1 cellular context compared by ENCODE assay signal in the genomic region with DNA sequence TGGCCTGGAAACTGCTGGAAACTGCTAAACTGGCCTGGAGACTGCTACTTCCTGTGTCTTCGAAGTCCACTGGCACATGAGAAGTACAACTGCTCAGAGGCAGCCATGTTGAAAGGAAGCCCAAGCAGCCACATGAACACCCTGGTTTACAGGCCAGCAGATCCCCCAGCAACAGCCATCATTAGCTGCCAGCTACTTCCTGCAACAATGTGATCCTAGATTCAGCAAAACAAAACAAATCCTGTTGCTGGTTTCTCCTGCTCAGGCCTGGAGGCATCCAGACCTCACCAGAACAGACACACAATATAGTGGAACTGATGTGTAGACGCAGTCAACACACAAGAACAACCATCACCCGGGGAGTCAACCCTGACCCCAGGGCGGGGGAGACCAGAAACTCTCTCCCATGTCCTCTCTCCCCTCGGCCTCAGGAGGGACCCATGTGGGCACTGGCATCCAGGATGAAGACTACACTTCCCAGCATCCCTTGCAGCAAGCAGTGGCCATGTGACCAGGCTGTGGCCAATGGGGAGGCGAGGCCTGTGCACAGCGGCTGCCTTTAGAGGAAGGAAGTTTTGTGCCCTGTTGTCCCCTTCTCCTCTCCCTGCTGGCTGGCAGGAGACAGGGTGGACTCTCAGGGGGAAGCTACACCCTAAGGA.
TF ChIP-seq lines count a peak whose summit lies in the region.

No MANE protein-coding gene starts in this region.

TF ChIP-seq in HepG2, 621 proteins besides CTCF, POLR2A, EP300 and RAD21 (continued from another document and continues in another):
- TF ChIP-seq, protein P1, sequence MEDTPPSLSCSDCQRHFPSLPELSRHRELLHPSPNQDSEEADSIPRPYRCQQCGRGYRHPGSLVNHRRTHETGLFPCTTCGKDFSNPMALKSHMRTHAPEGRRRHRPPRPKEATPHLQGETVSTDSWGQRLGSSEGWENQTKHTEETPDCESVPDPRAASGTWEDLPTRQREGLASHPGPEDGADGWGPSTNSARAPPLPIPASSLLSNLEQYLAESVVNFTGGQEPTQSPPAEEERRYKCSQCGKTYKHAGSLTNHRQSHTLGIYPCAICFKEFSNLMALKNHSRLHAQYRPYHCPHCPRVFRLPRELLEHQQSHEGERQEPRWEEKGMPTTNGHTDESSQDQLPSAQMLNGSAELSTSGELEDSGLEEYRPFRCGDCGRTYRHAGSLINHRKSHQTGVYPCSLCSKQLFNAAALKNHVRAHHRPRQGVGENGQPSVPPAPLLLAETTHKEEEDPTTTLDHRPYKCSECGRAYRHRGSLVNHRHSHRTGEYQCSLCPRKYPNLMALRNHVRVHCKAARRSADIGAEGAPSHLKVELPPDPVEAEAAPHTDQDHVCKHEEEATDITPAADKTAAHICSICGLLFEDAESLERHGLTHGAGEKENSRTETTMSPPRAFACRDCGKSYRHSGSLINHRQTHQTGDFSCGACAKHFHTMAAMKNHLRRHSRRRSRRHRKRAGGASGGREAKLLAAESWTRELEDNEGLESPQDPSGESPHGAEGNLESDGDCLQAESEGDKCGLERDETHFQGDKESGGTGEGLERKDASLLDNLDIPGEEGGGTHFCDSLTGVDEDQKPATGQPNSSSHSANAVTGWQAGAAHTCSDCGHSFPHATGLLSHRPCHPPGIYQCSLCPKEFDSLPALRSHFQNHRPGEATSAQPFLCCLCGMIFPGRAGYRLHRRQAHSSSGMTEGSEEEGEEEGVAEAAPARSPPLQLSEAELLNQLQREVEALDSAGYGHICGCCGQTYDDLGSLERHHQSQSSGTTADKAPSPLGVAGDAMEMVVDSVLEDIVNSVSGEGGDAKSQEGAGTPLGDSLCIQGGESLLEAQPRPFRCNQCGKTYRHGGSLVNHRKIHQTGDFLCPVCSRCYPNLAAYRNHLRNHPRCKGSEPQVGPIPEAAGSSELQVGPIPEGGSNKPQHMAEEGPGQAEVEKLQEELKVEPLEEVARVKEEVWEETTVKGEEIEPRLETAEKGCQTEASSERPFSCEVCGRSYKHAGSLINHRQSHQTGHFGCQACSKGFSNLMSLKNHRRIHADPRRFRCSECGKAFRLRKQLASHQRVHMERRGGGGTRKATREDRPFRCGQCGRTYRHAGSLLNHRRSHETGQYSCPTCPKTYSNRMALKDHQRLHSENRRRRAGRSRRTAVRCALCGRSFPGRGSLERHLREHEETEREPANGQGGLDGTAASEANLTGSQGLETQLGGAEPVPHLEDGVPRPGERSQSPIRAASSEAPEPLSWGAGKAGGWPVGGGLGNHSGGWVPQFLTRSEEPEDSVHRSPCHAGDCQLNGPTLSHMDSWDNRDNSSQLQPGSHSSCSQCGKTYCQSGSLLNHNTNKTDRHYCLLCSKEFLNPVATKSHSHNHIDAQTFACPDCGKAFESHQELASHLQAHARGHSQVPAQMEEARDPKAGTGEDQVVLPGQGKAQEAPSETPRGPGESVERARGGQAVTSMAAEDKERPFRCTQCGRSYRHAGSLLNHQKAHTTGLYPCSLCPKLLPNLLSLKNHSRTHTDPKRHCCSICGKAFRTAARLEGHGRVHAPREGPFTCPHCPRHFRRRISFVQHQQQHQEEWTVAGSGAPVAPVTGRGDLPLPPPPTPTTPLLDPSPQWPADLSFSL (CRISPR knock-in tag; IDR thresholded peaks at IDR 0.05) = no peak
- TF ChIP-seq NRL (CRISPR knock-in tag; IDR thresholded peaks at IDR 0.05; ENCODE audit: borderline replicate concordance) (0 out of 2 replicates have a peak, but pooled peaks have one; percentile 67), NR3C1 (CRISPR knock-in tag; IDR thresholded peaks at IDR 0.05) (no peak), ZNF143 (CRISPR knock-in tag; IDR thresholded peaks at IDR 0.05) (peak; percentile 91), NFYB (CRISPR knock-in tag; IDR thresholded peaks at IDR 0.05) (peak; percentile 89), ZFP90 (CRISPR knock-in tag; IDR thresholded peaks at IDR 0.05; ENCODE audit: borderline replicate concordance) (no peak), PCBP1 (IDR thresholded peaks at IDR 0.05; ENCODE audit: borderline replicate concordance, low read depth, low read length) (no peak), SP4 (CRISPR knock-in tag; IDR thresholded peaks at IDR 0.05) (no peak), CEBPB (IDR thresholded peaks at IDR 0.05; ENCODE audit: borderline replicate concordance, low read depth, low read length) (no peak), TBX2 (CRISPR knock-in tag; IDR thresholded peaks at IDR 0.05; ENCODE audit: borderline replicate concordance) (no peak), ZFY (CRISPR knock-in tag; IDR thresholded peaks at IDR 0.05) (peak; percentile 68), ZNF510 (CRISPR knock-in tag; IDR thresholded peaks at IDR 0.05; ENCODE audit: low read depth) (no peak), GABPA (IDR thresholded peaks at IDR 0.05; ENCODE audit: low read depth, low read length) (0 out of 2 replicates have a peak, but pooled peaks have one; percentile 17), GABPA (CRISPR knock-in tag; IDR thresholded peaks at IDR 0.05; ENCODE audit: low read depth) (peak; percentile 85), RAD51 (IDR thresholded peaks at IDR 0.05; ENCODE audit: borderline replicate concordance) (peak; percentile 18; the same call in 1 of the 2 replicates), NFYC (CRISPR knock-in tag; IDR thresholded peaks at IDR 0.05) (peak; percentile 92), GTF3A (CRISPR knock-in tag; conservative IDR thresholded peaks at IDR 0.05) (no peak), TEAD3 (CRISPR knock-in tag; optimal IDR thresholded peaks at IDR 0.05; ENCODE audit: borderline replicate concordance) (peak; percentile 17), ZNF333 (CRISPR knock-in tag; IDR thresholded peaks at IDR 0.05; ENCODE audit: borderline replicate concordance) (no peak), ZNF317 (CRISPR knock-in tag; IDR thresholded peaks at IDR 0.05) (no peak)
- TF ChIP-seq, protein P2, sequence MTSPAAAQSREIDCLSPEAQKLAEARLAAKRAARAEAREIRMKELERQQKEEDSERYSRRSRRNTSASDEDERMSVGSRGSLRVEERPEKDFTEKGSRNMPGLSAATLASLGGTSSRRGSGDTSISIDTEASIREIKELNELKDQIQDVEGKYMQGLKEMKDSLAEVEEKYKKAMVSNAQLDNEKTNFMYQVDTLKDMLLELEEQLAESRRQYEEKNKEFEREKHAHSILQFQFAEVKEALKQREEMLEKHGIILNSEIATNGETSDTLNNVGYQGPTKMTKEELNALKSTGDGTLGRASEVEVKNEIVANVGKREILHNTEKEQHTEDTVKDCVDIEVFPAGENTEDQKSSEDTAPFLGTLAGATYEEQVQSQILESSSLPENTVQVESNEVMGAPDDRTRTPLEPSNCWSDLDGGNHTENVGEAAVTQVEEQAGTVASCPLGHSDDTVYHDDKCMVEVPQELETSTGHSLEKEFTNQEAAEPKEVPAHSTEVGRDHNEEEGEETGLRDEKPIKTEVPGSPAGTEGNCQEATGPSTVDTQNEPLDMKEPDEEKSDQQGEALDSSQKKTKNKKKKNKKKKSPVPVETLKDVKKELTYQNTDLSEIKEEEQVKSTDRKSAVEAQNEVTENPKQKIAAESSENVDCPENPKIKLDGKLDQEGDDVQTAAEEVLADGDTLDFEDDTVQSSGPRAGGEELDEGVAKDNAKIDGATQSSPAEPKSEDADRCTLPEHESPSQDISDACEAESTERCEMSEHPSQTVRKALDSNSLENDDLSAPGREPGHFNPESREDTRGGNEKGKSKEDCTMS (CRISPR knock-in tag; conservative IDR thresholded peaks at IDR 0.05) = no peak
- TF ChIP-seq, protein P3, sequence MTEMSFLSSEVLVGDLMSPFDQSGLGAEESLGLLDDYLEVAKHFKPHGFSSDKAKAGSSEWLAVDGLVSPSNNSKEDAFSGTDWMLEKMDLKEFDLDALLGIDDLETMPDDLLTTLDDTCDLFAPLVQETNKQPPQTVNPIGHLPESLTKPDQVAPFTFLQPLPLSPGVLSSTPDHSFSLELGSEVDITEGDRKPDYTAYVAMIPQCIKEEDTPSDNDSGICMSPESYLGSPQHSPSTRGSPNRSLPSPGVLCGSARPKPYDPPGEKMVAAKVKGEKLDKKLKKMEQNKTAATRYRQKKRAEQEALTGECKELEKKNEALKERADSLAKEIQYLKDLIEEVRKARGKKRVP (CRISPR knock-in tag; IDR thresholded peaks at IDR 0.05) = no peak
- TF ChIP-seq, protein P4, sequence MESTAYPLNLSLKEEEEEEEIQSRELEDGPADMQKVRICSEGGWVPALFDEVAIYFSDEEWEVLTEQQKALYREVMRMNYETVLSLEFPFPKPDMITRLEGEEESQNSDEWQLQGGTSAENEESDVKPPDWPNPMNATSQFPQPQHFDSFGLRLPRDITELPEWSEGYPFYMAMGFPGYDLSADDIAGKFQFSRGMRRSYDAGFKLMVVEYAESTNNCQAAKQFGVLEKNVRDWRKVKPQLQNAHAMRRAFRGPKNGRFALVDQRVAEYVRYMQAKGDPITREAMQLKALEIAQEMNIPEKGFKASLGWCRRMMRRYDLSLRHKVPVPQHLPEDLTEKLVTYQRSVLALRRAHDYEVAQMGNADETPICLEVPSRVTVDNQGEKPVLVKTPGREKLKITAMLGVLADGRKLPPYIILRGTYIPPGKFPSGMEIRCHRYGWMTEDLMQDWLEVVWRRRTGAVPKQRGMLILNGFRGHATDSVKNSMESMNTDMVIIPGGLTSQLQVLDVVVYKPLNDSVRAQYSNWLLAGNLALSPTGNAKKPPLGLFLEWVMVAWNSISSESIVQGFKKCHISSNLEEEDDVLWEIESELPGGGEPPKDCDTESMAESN (CRISPR knock-in tag; conservative IDR thresholded peaks at IDR 0.05) = no peak
- TF ChIP-seq, protein P5, sequence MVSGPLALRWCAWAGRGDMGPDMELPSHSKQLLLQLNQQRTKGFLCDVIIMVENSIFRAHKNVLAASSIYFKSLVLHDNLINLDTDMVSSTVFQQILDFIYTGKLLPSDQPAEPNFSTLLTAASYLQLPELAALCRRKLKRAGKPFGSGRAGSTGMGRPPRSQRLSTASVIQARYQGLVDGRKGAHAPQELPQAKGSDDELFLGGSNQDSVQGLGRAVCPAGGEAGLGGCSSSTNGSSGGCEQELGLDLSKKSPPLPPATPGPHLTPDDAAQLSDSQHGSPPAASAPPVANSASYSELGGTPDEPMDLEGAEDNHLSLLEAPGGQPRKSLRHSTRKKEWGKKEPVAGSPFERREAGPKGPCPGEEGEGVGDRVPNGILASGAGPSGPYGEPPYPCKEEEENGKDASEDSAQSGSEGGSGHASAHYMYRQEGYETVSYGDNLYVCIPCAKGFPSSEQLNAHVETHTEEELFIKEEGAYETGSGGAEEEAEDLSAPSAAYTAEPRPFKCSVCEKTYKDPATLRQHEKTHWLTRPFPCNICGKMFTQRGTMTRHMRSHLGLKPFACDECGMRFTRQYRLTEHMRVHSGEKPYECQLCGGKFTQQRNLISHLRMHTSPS (CRISPR knock-in tag; IDR thresholded peaks at IDR 0.05; ENCODE audit: low read depth) = no peak
- TF ChIP-seq, protein P6, sequence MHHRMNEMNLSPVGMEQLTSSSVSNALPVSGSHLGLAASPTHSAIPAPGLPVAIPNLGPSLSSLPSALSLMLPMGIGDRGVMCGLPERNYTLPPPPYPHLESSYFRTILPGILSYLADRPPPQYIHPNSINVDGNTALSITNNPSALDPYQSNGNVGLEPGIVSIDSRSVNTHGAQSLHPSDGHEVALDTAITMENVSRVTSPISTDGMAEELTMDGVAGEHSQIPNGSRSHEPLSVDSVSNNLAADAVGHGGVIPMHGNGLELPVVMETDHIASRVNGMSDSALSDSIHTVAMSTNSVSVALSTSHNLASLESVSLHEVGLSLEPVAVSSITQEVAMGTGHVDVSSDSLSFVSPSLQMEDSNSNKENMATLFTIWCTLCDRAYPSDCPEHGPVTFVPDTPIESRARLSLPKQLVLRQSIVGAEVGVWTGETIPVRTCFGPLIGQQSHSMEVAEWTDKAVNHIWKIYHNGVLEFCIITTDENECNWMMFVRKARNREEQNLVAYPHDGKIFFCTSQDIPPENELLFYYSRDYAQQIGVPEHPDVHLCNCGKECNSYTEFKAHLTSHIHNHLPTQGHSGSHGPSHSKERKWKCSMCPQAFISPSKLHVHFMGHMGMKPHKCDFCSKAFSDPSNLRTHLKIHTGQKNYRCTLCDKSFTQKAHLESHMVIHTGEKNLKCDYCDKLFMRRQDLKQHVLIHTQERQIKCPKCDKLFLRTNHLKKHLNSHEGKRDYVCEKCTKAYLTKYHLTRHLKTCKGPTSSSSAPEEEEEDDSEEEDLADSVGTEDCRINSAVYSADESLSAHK (CRISPR knock-in tag; IDR thresholded peaks at IDR 0.05; ENCODE audit: borderline replicate concordance) = no peak
- TF ChIP-seq, protein P7, sequence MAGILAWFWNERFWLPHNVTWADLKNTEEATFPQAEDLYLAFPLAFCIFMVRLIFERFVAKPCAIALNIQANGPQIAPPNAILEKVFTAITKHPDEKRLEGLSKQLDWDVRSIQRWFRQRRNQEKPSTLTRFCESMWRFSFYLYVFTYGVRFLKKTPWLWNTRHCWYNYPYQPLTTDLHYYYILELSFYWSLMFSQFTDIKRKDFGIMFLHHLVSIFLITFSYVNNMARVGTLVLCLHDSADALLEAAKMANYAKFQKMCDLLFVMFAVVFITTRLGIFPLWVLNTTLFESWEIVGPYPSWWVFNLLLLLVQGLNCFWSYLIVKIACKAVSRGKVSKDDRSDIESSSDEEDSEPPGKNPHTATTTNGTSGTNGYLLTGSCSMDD (CRISPR knock-in tag; IDR thresholded peaks at IDR 0.05) = no peak
- TF ChIP-seq, protein P8, sequence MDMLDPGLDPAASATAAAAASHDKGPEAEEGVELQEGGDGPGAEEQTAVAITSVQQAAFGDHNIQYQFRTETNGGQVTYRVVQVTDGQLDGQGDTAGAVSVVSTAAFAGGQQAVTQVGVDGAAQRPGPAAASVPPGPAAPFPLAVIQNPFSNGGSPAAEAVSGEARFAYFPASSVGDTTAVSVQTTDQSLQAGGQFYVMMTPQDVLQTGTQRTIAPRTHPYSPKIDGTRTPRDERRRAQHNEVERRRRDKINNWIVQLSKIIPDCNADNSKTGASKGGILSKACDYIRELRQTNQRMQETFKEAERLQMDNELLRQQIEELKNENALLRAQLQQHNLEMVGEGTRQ (IDR thresholded peaks at IDR 0.05; ENCODE audit: low read depth, low read length) = peak; percentile 77
- TF ChIP-seq, protein P8 (CRISPR knock-in tag; IDR thresholded peaks at IDR 0.05; ENCODE audit: borderline replicate concordance) = peak; percentile 93; the same call in 1 of the 2 replicates
- TF ChIP-seq, protein P9, sequence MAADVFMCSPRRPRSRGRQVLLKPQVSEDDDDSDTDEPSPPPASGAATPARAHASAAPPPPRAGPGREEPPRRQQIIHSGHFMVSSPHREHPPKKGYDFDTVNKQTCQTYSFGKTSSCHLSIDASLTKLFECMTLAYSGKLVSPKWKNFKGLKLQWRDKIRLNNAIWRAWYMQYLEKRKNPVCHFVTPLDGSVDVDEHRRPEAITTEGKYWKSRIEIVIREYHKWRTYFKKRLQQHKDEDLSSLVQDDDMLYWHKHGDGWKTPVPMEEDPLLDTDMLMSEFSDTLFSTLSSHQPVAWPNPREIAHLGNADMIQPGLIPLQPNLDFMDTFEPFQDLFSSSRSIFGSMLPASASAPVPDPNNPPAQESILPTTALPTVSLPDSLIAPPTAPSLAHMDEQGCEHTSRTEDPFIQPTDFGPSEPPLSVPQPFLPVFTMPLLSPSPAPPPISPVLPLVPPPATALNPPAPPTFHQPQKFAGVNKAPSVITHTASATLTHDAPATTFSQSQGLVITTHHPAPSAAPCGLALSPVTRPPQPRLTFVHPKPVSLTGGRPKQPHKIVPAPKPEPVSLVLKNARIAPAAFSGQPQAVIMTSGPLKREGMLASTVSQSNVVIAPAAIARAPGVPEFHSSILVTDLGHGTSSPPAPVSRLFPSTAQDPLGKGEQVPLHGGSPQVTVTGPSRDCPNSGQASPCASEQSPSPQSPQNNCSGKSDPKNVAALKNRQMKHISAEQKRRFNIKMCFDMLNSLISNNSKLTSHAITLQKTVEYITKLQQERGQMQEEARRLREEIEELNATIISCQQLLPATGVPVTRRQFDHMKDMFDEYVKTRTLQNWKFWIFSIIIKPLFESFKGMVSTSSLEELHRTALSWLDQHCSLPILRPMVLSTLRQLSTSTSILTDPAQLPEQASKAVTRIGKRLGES (CRISPR knock-in tag; IDR thresholded peaks at IDR 0.05; ENCODE audit: borderline replicate concordance) = no peak
